Comparison of ENCODE assay signal across 2 cellular contexts in the genomic region with DNA sequence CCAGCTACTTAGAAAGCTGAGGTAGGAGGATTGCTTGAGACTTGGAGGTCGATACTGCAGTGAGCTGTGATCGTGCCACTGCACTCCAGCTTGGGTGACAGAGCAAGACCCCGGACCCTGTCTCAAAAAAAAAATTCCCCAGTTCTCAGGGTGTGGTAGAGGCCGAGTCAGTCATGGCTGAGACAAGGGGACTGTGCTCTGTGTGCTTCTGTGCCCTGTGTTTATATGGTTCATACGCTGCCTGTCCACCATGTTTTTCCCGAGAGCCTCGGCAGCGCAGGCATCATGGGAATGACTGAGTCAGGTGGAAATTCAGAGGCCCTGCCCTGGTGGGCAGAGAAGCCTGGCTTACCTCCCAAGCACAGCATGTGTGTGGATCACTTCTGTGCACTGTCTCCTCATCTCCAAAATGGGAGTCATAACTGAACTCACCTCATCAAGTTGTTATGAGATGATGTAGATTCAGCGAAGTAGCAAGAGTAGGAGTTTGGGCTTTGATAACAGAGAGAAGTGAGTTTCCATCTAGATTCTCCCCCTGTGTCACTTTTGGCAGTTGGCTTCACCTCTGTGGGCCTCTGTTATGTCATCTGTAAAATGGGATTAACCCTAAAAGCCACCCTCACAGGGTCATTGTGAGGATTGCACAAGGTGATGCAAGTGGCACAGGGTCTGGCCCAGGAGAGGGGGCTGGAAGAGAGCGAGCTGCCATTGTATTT.
TF ChIP-seq lines count a peak whose summit lies in the region.

No MANE protein-coding gene starts in this region.

TF ChIP-seq in GM23338, 12 proteins besides CTCF, POLR2A, EP300 and RAD21 (continued from another document):
- TF ChIP-seq ETS1 (IDR thresholded peaks at IDR 0.05) = no peak

TF ChIP-seq in WTC11, 78 proteins besides CTCF, POLR2A, EP300 and RAD21 (continued from another document):
- TF ChIP-seq, protein P1, sequence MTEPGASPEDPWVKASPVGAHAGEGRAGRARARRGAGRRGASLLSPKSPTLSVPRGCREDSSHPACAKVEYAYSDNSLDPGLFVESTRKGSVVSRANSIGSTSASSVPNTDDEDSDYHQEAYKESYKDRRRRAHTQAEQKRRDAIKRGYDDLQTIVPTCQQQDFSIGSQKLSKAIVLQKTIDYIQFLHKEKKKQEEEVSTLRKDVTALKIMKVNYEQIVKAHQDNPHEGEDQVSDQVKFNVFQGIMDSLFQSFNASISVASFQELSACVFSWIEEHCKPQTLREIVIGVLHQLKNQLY (CRISPR knock-in tag; IDR thresholded peaks at IDR 0.05) = no peak
- TF ChIP-seq GRHL2 (CRISPR knock-in tag; IDR thresholded peaks at IDR 0.05; ENCODE audit: insufficient replicate concordance, severe bottlenecking) = no peak
- TF ChIP-seq PRRX2 (CRISPR knock-in tag; IDR thresholded peaks at IDR 0.05) = no peak
- TF ChIP-seq ERG (CRISPR knock-in tag; IDR thresholded peaks at IDR 0.05) = no peak
- TF ChIP-seq, protein P2, sequence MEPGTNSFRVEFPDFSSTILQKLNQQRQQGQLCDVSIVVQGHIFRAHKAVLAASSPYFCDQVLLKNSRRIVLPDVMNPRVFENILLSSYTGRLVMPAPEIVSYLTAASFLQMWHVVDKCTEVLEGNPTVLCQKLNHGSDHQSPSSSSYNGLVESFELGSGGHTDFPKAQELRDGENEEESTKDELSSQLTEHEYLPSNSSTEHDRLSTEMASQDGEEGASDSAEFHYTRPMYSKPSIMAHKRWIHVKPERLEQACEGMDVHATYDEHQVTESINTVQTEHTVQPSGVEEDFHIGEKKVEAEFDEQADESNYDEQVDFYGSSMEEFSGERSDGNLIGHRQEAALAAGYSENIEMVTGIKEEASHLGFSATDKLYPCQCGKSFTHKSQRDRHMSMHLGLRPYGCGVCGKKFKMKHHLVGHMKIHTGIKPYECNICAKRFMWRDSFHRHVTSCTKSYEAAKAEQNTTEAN (CRISPR knock-in tag; IDR thresholded peaks at IDR 0.05) = no peak
- TF ChIP-seq FOXP1 (CRISPR knock-in tag; IDR thresholded peaks at IDR 0.05; ENCODE audit: borderline replicate concordance) = no peak
- TF ChIP-seq OVOL2 (CRISPR knock-in tag; IDR thresholded peaks at IDR 0.05; ENCODE audit: borderline replicate concordance) = no peak
- no peak for TF ChIP-seq RORB (CRISPR knock-in tag; IDR thresholded peaks at IDR 0.05)
- TF ChIP-seq NFYB (CRISPR knock-in tag; conservative IDR thresholded peaks at IDR 0.05; ENCODE audit: low read depth) = no peak
- TF ChIP-seq ESRRA (CRISPR knock-in tag; IDR thresholded peaks at IDR 0.05; ENCODE audit: borderline replicate concordance) = no peak
- TF ChIP-seq TP53 (CRISPR knock-in tag; IDR thresholded peaks at IDR 0.05) = no peak
- no peak for TF ChIP-seq PREB (CRISPR knock-in tag; IDR thresholded peaks at IDR 0.05; ENCODE audit: borderline replicate concordance)
- no peak for TF ChIP-seq ATF3 (CRISPR knock-in tag; conservative IDR thresholded peaks at IDR 0.05)
- no peak for TF ChIP-seq NFATC4 (CRISPR knock-in tag; IDR thresholded peaks at IDR 0.05)
- TF ChIP-seq TEAD4 (CRISPR knock-in tag; IDR thresholded peaks at IDR 0.05) = no peak
TF ChIP-seq in WTC11: peak in this region for 0.
